In the genomic region with DNA sequence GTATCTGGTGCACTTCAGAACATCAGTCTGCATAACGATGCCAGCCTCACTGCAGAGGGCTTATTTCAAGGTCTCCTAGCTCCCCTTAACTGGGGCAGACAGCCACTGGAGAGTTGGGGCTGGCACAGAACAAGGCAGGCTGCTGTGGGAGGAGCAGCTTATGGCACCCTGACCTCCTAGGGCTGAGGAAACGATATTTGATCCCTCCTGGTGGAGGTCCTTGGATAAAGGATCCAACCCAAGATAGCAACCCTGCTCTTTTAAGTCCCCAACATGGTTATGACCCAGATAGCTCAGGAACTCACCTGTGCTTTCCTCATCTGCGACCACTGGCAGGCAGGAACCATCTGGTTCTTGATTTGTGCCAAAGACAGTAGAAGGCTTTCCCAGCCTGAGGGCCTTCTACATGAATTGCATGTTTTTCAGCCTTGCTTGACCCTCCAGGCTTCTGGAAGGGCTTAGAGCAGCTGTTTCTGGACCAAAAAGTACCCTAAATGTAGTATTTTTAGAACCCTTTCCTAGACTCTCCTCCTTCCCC, we compare ENCODE assay signal across 12 cellular contexts. TPM values are rescaled to one million over a fixed set of nuclear protein-coding genes. Genes with fewer than 3 reads are reported as not detected.
DNase-seq lines count a peak whose midpoint lies in the region; ATAC-seq and TF ChIP-seq lines count a peak whose summit lies in the region.
"Had no signal": no experiment of that assay in that cellular context is flagged by ENCODE, and none has a peak within 500 bp of the region (broad histone marks: within the 10 kb centered on the region; RNA-seq: fewer than 3 reads in every experiment).

No MANE protein-coding gene starts in this region.

- H3K9me3 ChIP-seq in CD8-positive, alpha-beta T cell (ENCODE audit: low read length) = no peaks in the 10 kb centered on the region
- H3K9me3 ChIP-seq: adrenal gland had no signal

- no peak overlapping the region for H3K4me3 ChIP-seq in CD8-positive, alpha-beta T cell (ENCODE audit: low read depth, low read length)
- H3K4me3 ChIP-seq: K562 had no signal

- H3K27ac ChIP-seq in CD8-positive, alpha-beta T cell (ENCODE audit: low read depth, low read length) = no peak overlapping the region

- peaks cover 44% of the 10 kb centered on the region for H3K36me3 Mint-ChIP-seq in CD8-positive, alpha-beta T cell
- H3K36me3 Mint-ChIP-seq in IgD-negative memory B cell = peaks cover 11% of the 10 kb centered on the region
- peaks cover 15% of the 10 kb centered on the region for H3K36me3 Mint-ChIP-seq in brain
- H3K36me3 Mint-ChIP-seq in nephron progenitor cell (ENCODE audit: low read depth) = peaks cover 32% of the 10 kb centered on the region

- no peaks in the 10 kb centered on the region for H3K27me3 ChIP-seq in CD8-positive, alpha-beta T cell (ENCODE audit: insufficient read depth, low read length)
- H3K27me3 ChIP-seq: adrenal gland had no signal

- H3K36me3 ChIP-seq in CD8-positive, alpha-beta T cell (ENCODE audit: insufficient read depth, low read length) = peaks cover 20% of the 10 kb centered on the region

- TF ChIP-seq CTCF in CD8-positive, alpha-beta T cell (IDR thresholded peaks at IDR 0.05) = no peak
- no peak for TF ChIP-seq CTCF in brain (conservative IDR thresholded peaks at IDR 0.05)
- no peak for TF ChIP-seq CTCF in nephron progenitor cell (IDR thresholded peaks at IDR 0.05)

- H3K27ac Mint-ChIP-seq in CD8-positive, alpha-beta T cell = peak overlapping the region; percentile 77
- H3K27ac Mint-ChIP-seq in IgD-negative memory B cell (peak overlapping the region in 2 of 3 donors; percentile 9 to 26), brain (peak overlapping the region in 3 of 5 experiments; percentile 78 to 96 (median 79)), nephron progenitor cell (no peak overlapping the region)

- peaks cover 53% of the 10 kb centered on the region for H3K4me1 Mint-ChIP-seq in CD8-positive, alpha-beta T cell (ENCODE audit: low read depth)
- H3K4me1 Mint-ChIP-seq in IgD-negative memory B cell = peaks cover 26 to 53% (median 29%) of the 10 kb centered on the region in 3 donors
- peaks cover 53% of the 10 kb centered on the region for H3K4me1 Mint-ChIP-seq in brain
- H3K4me1 Mint-ChIP-seq in nephron progenitor cell = peaks cover 71% of the 10 kb centered on the region

- peak overlapping the region; percentile 20 for H3K4me3 Mint-ChIP-seq in CD8-positive, alpha-beta T cell
- peak overlapping the region in 3 of 4 donors; percentile 55 to 99 (median 96) for H3K4me3 Mint-ChIP-seq in IgD-negative memory B cell
- H3K4me3 Mint-ChIP-seq in brain = peak overlapping the region; percentile 47 to 98 (median 82)
- H3K4me3 Mint-ChIP-seq in nephron progenitor cell = peak overlapping the region; percentile 38

- no peak for DNase-seq in CD8-positive, alpha-beta T cell
- DNase-seq in nephron progenitor cell (no peak), left cardiac atrium (no peak)
- DNase-seq in stimulated activated CD4-positive, alpha-beta T cell treated with anti-CD3 and anti-CD28 coated beads, Interleukin-2, amount 100 ng/mL, for 24 hours = no peak
- DNase-seq: adrenal gland, midbrain, NCI-H2029 had no signal

- peaks cover 2% of the 10 kb centered on the region for H3K27me3 Mint-ChIP-seq in CD8-positive, alpha-beta T cell (ENCODE audit: low read depth)
- H3K27me3 Mint-ChIP-seq in IgD-negative memory B cell (no peaks in the 10 kb centered on the region), brain (no peaks in the 10 kb centered on the region), nephron progenitor cell (ENCODE audit: low read depth, poor library complexity) (peaks cover 4% of the 10 kb centered on the region)

- POLR2A ChIA-PET in CD8-positive, alpha-beta T cell (lab: Charles Lee) = interaction anchor here (2.1 to 4.0 kb wide), 3 partner anchors 11 to 70 kb away, joined by 5 to 41 read pairs (median 9); partner anchors contain the start of gene PRPF19

- CTCF ChIA-PET in CD8-positive, alpha-beta T cell (lab: Charles Lee) = interaction anchor here (1.6 to 8.4 kb wide), 6 partner anchors 12 to 271 kb away, joined by 5 to 77 read pairs (median 12); partner anchors contain the start of gene PRPF19

- peaks cover 22% of the 10 kb centered on the region for H3K4me1 ChIP-seq in CD8-positive, alpha-beta T cell (ENCODE audit: insufficient read depth, low read length)

- no peaks in the 10 kb centered on the region for H3K9me3 Mint-ChIP-seq in CD8-positive, alpha-beta T cell
- H3K9me3 Mint-ChIP-seq in IgD-negative memory B cell = no peaks in the 10 kb centered on the region
- peaks cover 0 to 3% (median 0%) of the 10 kb centered on the region in 5 experiments for H3K9me3 Mint-ChIP-seq in brain
- H3K9me3 Mint-ChIP-seq in nephron progenitor cell = no peaks in the 10 kb centered on the region

- intact Hi-C loops in CD8-positive, alpha-beta T cell (cut with DNase I, micrococcal nuclease) = loop anchor here (5.0 to 10.0 kb wide), 3 partner anchors 186 to 1638 kb away; partner anchors contain the start of genes CYB561A3 (in 2 of the 2), TMEM138 (in 2 of the 2) and CD5 (in 1 of the 2)
- intact Hi-C loops in left cardiac atrium (cut with DNase I) = no loop called here

- ATAC-seq in CD8-positive, alpha-beta T cell = no peak
- ATAC-seq in SK-N-SH treated with all-trans-retinoic acid at 6 μM for 48 hours (no peak), left cardiac atrium (no peak)
- ATAC-seq: K562 had no signal

TF ChIP-seq in SK-N-SH treated with all-trans-retinoic acid at 6 μM for 48 hours, 23 proteins besides CTCF, POLR2A, EP300 and RAD21:
- TF ChIP-seq ISL1 (CRISPR knock-in tag; IDR thresholded peaks at IDR 0.05) = no peak
- TF ChIP-seq ZNF8 (CRISPR knock-in tag; IDR thresholded peaks at IDR 0.05) = no peak
- TF ChIP-seq, protein P1, sequence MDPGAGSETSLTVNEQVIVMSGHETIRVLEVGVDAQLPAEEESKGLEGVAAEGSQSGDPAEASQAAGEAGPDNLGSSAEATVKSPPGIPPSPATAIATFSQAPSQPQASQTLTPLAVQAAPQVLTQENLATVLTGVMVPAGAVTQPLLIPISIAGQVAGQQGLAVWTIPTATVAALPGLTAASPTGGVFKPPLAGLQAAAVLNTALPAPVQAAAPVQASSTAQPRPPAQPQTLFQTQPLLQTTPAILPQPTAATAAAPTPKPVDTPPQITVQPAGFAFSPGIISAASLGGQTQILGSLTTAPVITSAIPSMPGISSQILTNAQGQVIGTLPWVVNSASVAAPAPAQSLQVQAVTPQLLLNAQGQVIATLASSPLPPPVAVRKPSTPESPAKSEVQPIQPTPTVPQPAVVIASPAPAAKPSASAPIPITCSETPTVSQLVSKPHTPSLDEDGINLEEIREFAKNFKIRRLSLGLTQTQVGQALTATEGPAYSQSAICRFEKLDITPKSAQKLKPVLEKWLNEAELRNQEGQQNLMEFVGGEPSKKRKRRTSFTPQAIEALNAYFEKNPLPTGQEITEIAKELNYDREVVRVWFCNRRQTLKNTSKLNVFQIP (CRISPR knock-in tag; IDR thresholded peaks at IDR 0.05; ENCODE audit: borderline replicate concordance, low read depth) = no peak
- no peak for TF ChIP-seq BACH2 (CRISPR knock-in tag; IDR thresholded peaks at IDR 0.05; ENCODE audit: borderline replicate concordance)
- no peak for TF ChIP-seq ZNF70 (CRISPR knock-in tag; IDR thresholded peaks at IDR 0.05)
- TF ChIP-seq ESRRG (CRISPR knock-in tag; IDR thresholded peaks at IDR 0.05) = no peak
- TF ChIP-seq, protein P2, sequence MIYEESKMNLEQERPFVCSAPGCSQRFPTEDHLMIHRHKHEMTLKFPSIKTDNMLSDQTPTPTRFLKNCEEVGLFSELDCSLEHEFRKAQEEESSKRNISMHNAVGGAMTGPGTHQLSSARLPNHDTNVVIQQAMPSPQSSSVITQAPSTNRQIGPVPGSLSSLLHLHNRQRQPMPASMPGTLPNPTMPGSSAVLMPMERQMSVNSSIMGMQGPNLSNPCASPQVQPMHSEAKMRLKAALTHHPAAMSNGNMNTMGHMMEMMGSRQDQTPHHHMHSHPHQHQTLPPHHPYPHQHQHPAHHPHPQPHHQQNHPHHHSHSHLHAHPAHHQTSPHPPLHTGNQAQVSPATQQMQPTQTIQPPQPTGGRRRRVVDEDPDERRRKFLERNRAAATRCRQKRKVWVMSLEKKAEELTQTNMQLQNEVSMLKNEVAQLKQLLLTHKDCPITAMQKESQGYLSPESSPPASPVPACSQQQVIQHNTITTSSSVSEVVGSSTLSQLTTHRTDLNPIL (CRISPR knock-in tag; IDR thresholded peaks at IDR 0.05; ENCODE audit: low read depth) = no peak
- TF ChIP-seq ZNF565 (CRISPR knock-in tag; conservative IDR thresholded peaks at IDR 0.05; ENCODE audit: low read depth) = no peak
- no peak for TF ChIP-seq SNAI2 (CRISPR knock-in tag; IDR thresholded peaks at IDR 0.05)
- TF ChIP-seq TOX (CRISPR knock-in tag; IDR thresholded peaks at IDR 0.05; ENCODE audit: borderline replicate concordance) = no peak
- TF ChIP-seq GLIS3 (CRISPR knock-in tag; IDR thresholded peaks at IDR 0.05) = no peak
- TF ChIP-seq ZFP3 (CRISPR knock-in tag; IDR thresholded peaks at IDR 0.05) = no peak

RNA-seq across cellular contexts. Expression of gene TMEM109, which starts 2.8 kb away (rescaled TPM):
- 10 to 100 TPM; 46.7 to 52.2 TPM for total RNA-seq in CD8-positive, alpha-beta T cell
- 259 TPM for polyA plus RNA-seq in IgD-negative memory B cell
- polyA plus RNA-seq in brain (ENCODE audit: insufficient read depth, low read depth, low replicate concordance) = 69.7 TPM
- total RNA-seq in left cardiac atrium = 100 to 1,000 TPM in 1 of 2 donors, 10 to 100 TPM in 1; 98.1 to 109 TPM

RNA-seq across cellular contexts. Expression of gene TMEM132A, which starts 7.5 kb away (rescaled TPM):
- total RNA-seq in CD8-positive, alpha-beta T cell = not detected
- polyA plus RNA-seq in IgD-negative memory B cell (0.26 TPM), brain (ENCODE audit: insufficient read depth, low read depth, low replicate concordance) (113 TPM)
- total RNA-seq in left cardiac atrium = 1 to 10 TPM; 5.1 to 9.7 TPM

RNA-seq across cellular contexts. Expression of gene PRPF19, which starts 10.4 kb away (rescaled TPM):
- 10 to 100 TPM; 96.1 to 99.4 TPM for total RNA-seq in CD8-positive, alpha-beta T cell
- 18.5 TPM for polyA plus RNA-seq in IgD-negative memory B cell
- polyA plus RNA-seq in brain (ENCODE audit: insufficient read depth, low read depth, low replicate concordance) = 200 TPM
- total RNA-seq in left cardiac atrium = 10 to 100 TPM; 40.3 to 42.3 TPM

RNA-seq across cellular contexts. Expression of gene SLC15A3, which starts 35.2 kb away (rescaled TPM):
- 1 to 10 TPM; 6.3 to 9.0 TPM for total RNA-seq in CD8-positive, alpha-beta T cell
- 15.2 TPM for polyA plus RNA-seq in IgD-negative memory B cell
- 11.9 TPM for polyA plus RNA-seq in brain (ENCODE audit: insufficient read depth, low read depth, low replicate concordance)
- total RNA-seq in left cardiac atrium = 10 to 100 TPM; 24.8 to 30.6 TPM

RNA-seq across cellular contexts. Expression of gene ZP1, which starts 49.4 kb away (rescaled TPM):
- not detected for total RNA-seq in CD8-positive, alpha-beta T cell
- polyA plus RNA-seq in IgD-negative memory B cell (not detected), brain (ENCODE audit: insufficient read depth, low read depth, low replicate concordance) (1.0 TPM)
- not detected for total RNA-seq in left cardiac atrium
- total RNA-seq: K562, renal cortical epithelial cell had no signal

Comparison
In these comparisons a context has a peak if more than half of its experiments do, and no peak if none do; other contexts are left out.
1. H3K4me3 Mint-ChIP-seq: peak in every context shown above with its lines; median percentile 96 in IgD-negative memory B cell; 82 in brain; 38 in nephron progenitor cell; 20 in CD8-positive, alpha-beta T cell.
2. RNA of gene TMEM132A, which starts 7.5 kb away (total RNA-seq): 5.1 to 9.7 TPM in left cardiac atrium; not detected in CD8-positive, alpha-beta T cell; every median in the first group is over 4 times any median in the second.
3. intact Hi-C loops: an anchor here in CD8-positive, alpha-beta T cell (5.0 to 10.0 kb wide); none called in left cardiac atrium.